ENCODE assay signal across 1 cellular context in genomic region chr1:247303211-247303610, GRCh38.
TF ChIP-seq lines count a peak whose summit lies in the region.

No MANE protein-coding gene starts in this region.

TF ChIP-seq in HepG2, 621 proteins besides CTCF, POLR2A, EP300 and RAD21:
- TF ChIP-seq RXRB (CRISPR knock-in tag; IDR thresholded peaks at IDR 0.05; ENCODE audit: borderline replicate concordance) (peak; percentile 14; the same call in 1 of the 2 replicates), ZNF746 (CRISPR knock-in tag; IDR thresholded peaks at IDR 0.05) (no peak), HCFC1 (IDR thresholded peaks at IDR 0.05; ENCODE audit: low read depth, low read length) (no peak), ZNF12 (CRISPR knock-in tag; IDR thresholded peaks at IDR 0.05) (no peak), ISL2 (CRISPR knock-in tag; IDR thresholded peaks at IDR 0.05) (no peak), MED1 (CRISPR knock-in tag; IDR thresholded peaks at IDR 0.05) (0 out of 2 replicates have a peak, but pooled peaks have one; percentile 14), SOX13 (IDR thresholded peaks at IDR 0.05) (no peak), SOX13 (CRISPR knock-in tag; conservative IDR thresholded peaks at IDR 0.05 in 1 of 2, IDR thresholded peaks at IDR 0.05 in 1 of 2) (no peak), CREB3 (CRISPR knock-in tag; IDR thresholded peaks at IDR 0.05) (no peak), ELF1 (CRISPR knock-in tag; IDR thresholded peaks at IDR 0.05) (peak; percentile 70), ELF3 (CRISPR knock-in tag; IDR thresholded peaks at IDR 0.05) (peak; percentile 91), ATF4 (CRISPR knock-in tag; IDR thresholded peaks at IDR 0.05) (no peak), ARID5B (CRISPR knock-in tag; IDR thresholded peaks at IDR 0.05) (peak; percentile 26; the same call in 1 of the 2 replicates), DNMT1 (CRISPR knock-in tag; IDR thresholded peaks at IDR 0.05) (no peak), POGK (CRISPR knock-in tag; conservative IDR thresholded peaks at IDR 0.05) (no peak), KDM2A (CRISPR knock-in tag; IDR thresholded peaks at IDR 0.05; ENCODE audit: borderline replicate concordance, low read depth) (no peak), ZNF572 (CRISPR knock-in tag; IDR thresholded peaks at IDR 0.05) (no peak), ATF2 (CRISPR knock-in tag; IDR thresholded peaks at IDR 0.05) (no peak), HNF4A (CRISPR knock-in tag; IDR thresholded peaks at IDR 0.05) (peak; percentile 62), SATB2 (CRISPR knock-in tag; IDR thresholded peaks at IDR 0.05) (no peak), SSRP1 (CRISPR knock-in tag; IDR thresholded peaks at IDR 0.05) (no peak), ZNF737 (CRISPR knock-in tag; IDR thresholded peaks at IDR 0.05; ENCODE audit: borderline replicate concordance) (no peak), ETV5 (CRISPR knock-in tag; IDR thresholded peaks at IDR 0.05; ENCODE audit: borderline replicate concordance) (peak; percentile 12; the same call in 1 of the 2 replicates), ZNF121 (CRISPR knock-in tag; IDR thresholded peaks at IDR 0.05) (no peak), MTF2 (CRISPR knock-in tag; IDR thresholded peaks at IDR 0.05; ENCODE audit: borderline replicate concordance) (no peak), TBX2 (CRISPR knock-in tag; IDR thresholded peaks at IDR 0.05; ENCODE audit: borderline replicate concordance) (no peak), AHDC1 (CRISPR knock-in tag; IDR thresholded peaks at IDR 0.05; ENCODE audit: borderline replicate concordance) (no peak), RARA (CRISPR knock-in tag; IDR thresholded peaks at IDR 0.05) (no peak), PAXIP1 (CRISPR knock-in tag; conservative IDR thresholded peaks at IDR 0.05) (peak; percentile 65), NFAT5 (CRISPR knock-in tag; IDR thresholded peaks at IDR 0.05) (no peak)
